In genomic region chr21:35232545-35233176, GRCh38 we compare ENCODE assay signal across 14 cellular contexts.
DNase-seq lines count a peak whose midpoint lies in the region; ATAC-seq, FAIRE-seq and TF ChIP-seq lines count a peak whose summit lies in the region.
"Had no signal": no experiment of that assay in that cellular context is flagged by ENCODE, and none has a peak within 500 bp of the region (broad histone marks: within the 10 kb centered on the region; RNA-seq: fewer than 3 reads in every experiment).

No MANE protein-coding gene starts in this region.

- H3K79me2 ChIP-seq in PC-9 (ENCODE audit: low read depth) = no peaks in the 10 kb centered on the region

- no peaks in the 10 kb centered on the region for H3K9me2 ChIP-seq in PC-9 (ENCODE audit: insufficient read depth)

- DNase-seq in GM12892 (ENCODE audit: insufficient read length) (no peak), PC-9 (peak; percentile 63 to 88), epithelial cell of esophagus (ENCODE audit: low read depth) (peak; percentile 53), pancreas (no peak), GM19238 (ENCODE audit: insufficient read length, low spot score) (no peak), DMS153 treated with DMSO at 0.1 percent for 48 hours (lab: John Stamatoyannopoulos, UW; ENCODE audit: unreplicated experiment) (no peak), transverse colon (no peak)
- DNase-seq in activated T-cell treated with anti-CD3 and anti-CD28 coated beads, Interleukin-2, amount 50 U/mL, for 48 hours = no peak
- DNase-seq: activated CD4-positive, alpha-beta T cell treated with anti-CD3 and anti-CD28 coated beads for 36 hours; DMS 273 treated with DMSO at 0.1 percent for 48 hours; GOT3; NCI-H1105 treated with DMSO at 0.1 percent for 48 hours; occipital lobe; RPMI8226 had no signal

- no TSS peak for BruUV-seq in PC-9 (replicated peaks; lab: Mats Ljungman, UMichigan)

- peak overlapping the region; percentile 15; the same call in 1 of the 2 replicates for H2AFZ ChIP-seq in PC-9

- H3K9me3 ChIP-seq in PC-9 (ENCODE audit: insufficient read depth, low read depth) (no peaks in the 10 kb centered on the region; the same call in 1 of the 2 replicates), pancreas (no peaks in the 10 kb centered on the region), transverse colon (no peaks in the 10 kb centered on the region)

- intact Hi-C loops in PC-9 (cut with micrococcal nuclease; ENCODE audit: unreplicated experiment) = loop anchor here (1.0 to 10.0 kb wide), 3 partner anchors 24 to 272 kb away; no protein-coding TSS in a partner anchor
- intact Hi-C loops in pancreas (cut with DNase I) = no loop called here
- intact Hi-C loops in transverse colon (cut with DNase I; ENCODE audit: low total_unique reads) = no loop called here

- FAIRE-seq in GM12892 (lab: Jason Lieb, UNC) (peak; percentile 17), pancreas (lab: Jason Lieb, UNC) (no peak)

- H3F3A ChIP-seq in PC-9 (ENCODE audit: insufficient read depth, low read depth) = peaks cover 8% of the 10 kb centered on the region; the same call in 1 of the 2 replicates

- H4K20me1 ChIP-seq in PC-9 (ENCODE audit: insufficient read depth) = no peaks in the 10 kb centered on the region

- TF ChIP-seq POLR2A in GM12892 (IDR thresholded peaks at IDR 0.05; ENCODE audit: low read depth, low read length) (no peak), transverse colon (IDR thresholded peaks at IDR 0.05) (no peak)

- POLR2A ChIA-PET in PC-9 (lab: Charles Lee; ENCODE audit: unreplicated experiment) = interaction anchor here (0.6 to 1.0 kb wide), 3 partner anchors 94 to 166 kb away, joined by 3 to 6 read pairs (median 4); no protein-coding TSS in a partner anchor

- H3K36me3 ChIP-seq in PC-9 (ENCODE audit: low read depth) (no peaks in the 10 kb centered on the region), pancreas (no peaks in the 10 kb centered on the region), transverse colon (no peaks in the 10 kb centered on the region)

- H3K27me3 ChIP-seq in PC-9 (ENCODE audit: insufficient read depth, low read depth) (no peaks in the 10 kb centered on the region), pancreas (no peaks in the 10 kb centered on the region), transverse colon (no peaks in the 10 kb centered on the region)

- 27 to 32% methylated on average over 11 of the region's 11 CpGs for WGBS in pancreas, 2 donors
- WGBS in transverse colon (ENCODE audit: low coverage in 1 of 2), 2 donors = 79 to 84% methylated on average over 10 to 11 of the region's 11 CpGs

- TF ChIP-seq CTCF in PC-9 (conservative IDR thresholded peaks at IDR 0.05) (no peak), epithelial cell of esophagus (IDR thresholded peaks at IDR 0.05; ENCODE audit: insufficient read depth, low read depth, low read length, missing control alignments) (no peak), pancreas (IDR thresholded peaks at IDR 0.05) (no peak), transverse colon (IDR thresholded peaks at IDR 0.05) (no peak)

- in situ Hi-C loops in transverse colon (cut with MboI; ENCODE audit: low pct_ligation_motif_present in 1 of 4, low pct_unique_long_range_greater_than_20kb in 1 of 4, low sequenced_read_pairs in 3 of 4) = loop anchor here in 1 of 4 donors (25.0 kb wide), 1 partner anchor 105 kb away; no protein-coding TSS in a partner anchor

- H3K4me2 ChIP-seq in PC-9 = peak overlapping the region; percentile 61

- peaks cover 50% of the 10 kb centered on the region for H3K4me1 ChIP-seq in PC-9 (replicated peaks; ENCODE audit: insufficient read depth)
- H3K4me1 ChIP-seq in pancreas = no peaks in the 10 kb centered on the region
- H3K4me1 ChIP-seq in transverse colon = no peaks in the 10 kb centered on the region

- no peak for TF ChIP-seq EP300 in transverse colon (IDR thresholded peaks at IDR 0.05; ENCODE audit: low read depth)

- CTCF ChIA-PET in PC-9 (lab: Charles Lee) = interaction anchor here (1.0 kb wide), 1 partner anchor 24 kb away, joined by 3 read pairs; no protein-coding TSS in a partner anchor

- H3K4me3 ChIP-seq in PC-9 (0 out of 2 replicates have a peak overlapping the region, but pooled peaks have one; percentile 6), epithelial cell of esophagus (ENCODE audit: low read length) (no peak overlapping the region), pancreas (no peak overlapping the region), transverse colon (no peak overlapping the region)

- peak; percentile 55 to 76 (median 69) for ATAC-seq in pancreas
- ATAC-seq: activated CD4-positive, alpha-beta T cell treated with anti-CD3 and anti-CD28 coated beads for 36 hours had no signal

- H3K27ac ChIP-seq in PC-9 (peak overlapping the region; percentile 86), pancreas (no peak overlapping the region), transverse colon (no peak overlapping the region)

Comparison
In these comparisons a context has a peak if more than half of its experiments do, and no peak if none do; other contexts are left out.
1. DNase-seq: peak in PC-9 (2 of 2) and epithelial cell of esophagus (single experiment); none in GM12892 (single experiment), pancreas (0 of 6), GM19238 (single experiment), activated T-cell treated with anti-CD3 and anti-CD28 coated beads, Interleukin-2, amount 50 U/mL, for 48 hours (0 of 2), DMS153 treated with DMSO at 0.1 percent for 48 hours (single experiment) and transverse colon (single experiment).